Comparison of ENCODE assay signal across 16 cellular contexts in the genomic region with DNA sequence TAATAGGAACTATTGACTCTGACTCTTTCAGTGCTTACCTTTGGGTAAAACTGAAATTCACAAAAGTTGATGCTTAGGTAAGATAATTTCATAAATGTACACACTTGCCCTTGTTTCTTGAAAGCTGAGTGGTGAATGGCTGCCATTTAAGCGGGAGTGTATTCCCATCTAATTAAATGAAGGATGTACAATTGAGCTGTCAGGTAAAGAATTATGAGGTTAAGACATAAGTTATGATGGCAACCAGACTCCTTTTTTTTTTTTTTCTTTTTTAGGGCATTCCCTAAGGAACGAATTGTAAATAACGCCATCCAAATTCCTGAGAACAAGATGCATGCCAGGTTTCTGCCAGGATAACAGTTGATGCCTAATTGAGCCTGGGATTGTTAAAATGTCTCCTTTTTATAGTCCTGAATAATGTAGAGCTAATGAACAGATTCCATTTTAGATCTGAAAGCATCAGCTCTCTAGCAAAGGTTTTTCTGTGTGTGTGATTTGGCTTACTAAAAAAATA.
DNase-seq lines count a peak whose midpoint lies in the region; ATAC-seq lines count a peak whose summit lies in the region.
"Had no signal": no experiment of that assay in that cellular context is flagged by ENCODE, and none has a peak within 500 bp of the region (broad histone marks: within the 10 kb centered on the region; RNA-seq: fewer than 3 reads in every experiment).

No MANE protein-coding gene starts in this region.

- ATAC-seq in HG03342 (IDR thresholded peaks at IDR 0.05; ENCODE audit: unreplicated experiment), result no peak

- peak; percentile 26 for DNase-seq in NCI-H2227 (lab: John Stamatoyannopoulos, UW; ENCODE audit: unreplicated experiment)
- DNase-seq in NCI-H2227 treated with DMSO at 0.1 percent for 48 hours (lab: John Stamatoyannopoulos, UW), result no peak
- DNase-seq in SK-N-DZ (ENCODE audit: low spot score), result peak; percentile 96
- peak; percentile 25 for DNase-seq in astrocyte of the hippocampus (ENCODE audit: low read depth, low spot score)
- DNase-seq in inferior parietal cortex (ENCODE audit: extremely low spot score), result no peak
- DNase-seq in NOMO-1 treated with DMSO at 0.1 percent for 48 hours (lab: John Stamatoyannopoulos, UW; ENCODE audit: unreplicated experiment), result no peak
- DNase-seq: ACHN; BE2C; C1 segment of cervical spinal cord; CD4-positive, CD25-positive, alpha-beta regulatory T cell; CD8-positive, alpha-beta memory T cell; COR-L47; DMS 273 treated with DMSO at 0.1 percent for 48 hours; GM23248; HCEC 1CT had no signal

Comparison
In these comparisons a context has a peak if more than half of its experiments do, and no peak if none do; other contexts are left out.
1. DNase-seq: peak in NCI-H2227 (single experiment), SK-N-DZ (single experiment) and astrocyte of the hippocampus (single experiment); none in NCI-H2227 treated with DMSO at 0.1 percent for 48 hours (single experiment), inferior parietal cortex (single experiment) and NOMO-1 treated with DMSO at 0.1 percent for 48 hours (single experiment).